In the genomic region with DNA sequence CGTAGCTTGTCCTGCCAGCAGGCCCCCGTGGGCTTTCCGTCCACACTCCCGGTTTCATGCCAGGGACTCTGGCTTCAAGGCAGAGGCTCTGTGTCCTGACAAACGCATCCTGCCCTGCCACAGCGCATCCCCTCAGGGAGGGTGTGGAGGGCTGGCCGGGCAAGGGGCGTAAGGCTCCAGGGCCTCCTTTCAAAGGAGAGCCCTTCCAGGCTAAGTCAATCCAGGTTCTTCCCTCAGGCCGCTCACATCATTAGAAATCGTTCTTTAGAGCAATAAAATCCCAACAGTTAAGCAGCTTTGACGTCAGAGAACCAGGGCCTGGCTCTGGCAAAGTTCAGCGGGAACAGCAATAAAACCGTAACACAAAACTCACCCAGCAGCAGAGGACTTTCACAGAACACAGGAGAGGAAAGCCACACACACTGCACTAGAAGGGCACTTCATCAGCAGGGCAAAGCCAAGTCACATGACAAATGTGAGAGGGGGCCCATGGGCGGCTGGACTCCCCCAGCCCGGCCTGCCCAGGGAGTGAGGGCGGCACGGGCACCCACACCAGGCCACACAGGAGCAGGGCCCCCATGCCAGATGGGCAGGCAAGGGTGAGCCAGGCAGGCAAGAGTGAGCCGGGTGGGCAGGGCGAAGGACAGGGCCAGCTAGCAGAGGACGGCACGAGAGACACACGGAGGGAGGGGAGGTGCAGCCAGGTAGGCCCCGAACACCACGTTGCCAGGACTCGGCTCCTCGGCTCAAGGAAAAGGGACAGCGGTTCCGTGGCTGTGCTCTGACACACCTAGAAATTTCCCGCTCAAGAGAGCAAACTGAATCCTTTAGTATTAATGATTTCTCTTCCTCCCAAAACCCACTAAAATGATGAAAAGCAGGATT, we compare ENCODE assay signal across 1 cellular context.
TF ChIP-seq lines count a peak whose summit lies in the region.

No MANE protein-coding gene starts in this region.

TF ChIP-seq in GM23338, 12 proteins besides CTCF, POLR2A, EP300 and RAD21:
- no peak for TF ChIP-seq CREB1 (CRISPR knock-in tag; IDR thresholded peaks at IDR 0.05; ENCODE audit: low read depth)
- no peak for TF ChIP-seq JUNB (IDR thresholded peaks at IDR 0.05; ENCODE audit: unreplicated experiment)
- TF ChIP-seq, protein P1, sequence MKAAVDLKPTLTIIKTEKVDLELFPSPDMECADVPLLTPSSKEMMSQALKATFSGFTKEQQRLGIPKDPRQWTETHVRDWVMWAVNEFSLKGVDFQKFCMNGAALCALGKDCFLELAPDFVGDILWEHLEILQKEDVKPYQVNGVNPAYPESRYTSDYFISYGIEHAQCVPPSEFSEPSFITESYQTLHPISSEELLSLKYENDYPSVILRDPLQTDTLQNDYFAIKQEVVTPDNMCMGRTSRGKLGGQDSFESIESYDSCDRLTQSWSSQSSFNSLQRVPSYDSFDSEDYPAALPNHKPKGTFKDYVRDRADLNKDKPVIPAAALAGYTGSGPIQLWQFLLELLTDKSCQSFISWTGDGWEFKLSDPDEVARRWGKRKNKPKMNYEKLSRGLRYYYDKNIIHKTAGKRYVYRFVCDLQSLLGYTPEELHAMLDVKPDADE (IDR thresholded peaks at IDR 0.05) = no peak
- TF ChIP-seq POLR2AphosphoS5 (IDR thresholded peaks at IDR 0.05; ENCODE audit: low read depth) = no peak
- no peak for TF ChIP-seq STAT1 (IDR thresholded peaks at IDR 0.05; ENCODE audit: unreplicated experiment)
- TF ChIP-seq ZNF462 (CRISPR knock-in tag; IDR thresholded peaks at IDR 0.05) = no peak
- TF ChIP-seq ZNF114 (CRISPR knock-in tag; IDR thresholded peaks at IDR 0.05) = no peak
- TF ChIP-seq EZH2 (IDR thresholded peaks at IDR 0.05; ENCODE audit: low read depth, unreplicated experiment) = no peak
- TF ChIP-seq EZH2phosphoT487 (IDR thresholded peaks at IDR 0.05; ENCODE audit: unreplicated experiment) = no peak
- no peak for TF ChIP-seq NANOG (IDR thresholded peaks at IDR 0.05; ENCODE audit: borderline replicate concordance)
- no peak for TF ChIP-seq ZNF331 (CRISPR knock-in tag; IDR thresholded peaks at IDR 0.05; ENCODE audit: low read depth)
- TF ChIP-seq REST (IDR thresholded peaks at IDR 0.05; ENCODE audit: unreplicated experiment) = no peak
